33 cellular contexts compared by ENCODE assay signal in the genomic region with DNA sequence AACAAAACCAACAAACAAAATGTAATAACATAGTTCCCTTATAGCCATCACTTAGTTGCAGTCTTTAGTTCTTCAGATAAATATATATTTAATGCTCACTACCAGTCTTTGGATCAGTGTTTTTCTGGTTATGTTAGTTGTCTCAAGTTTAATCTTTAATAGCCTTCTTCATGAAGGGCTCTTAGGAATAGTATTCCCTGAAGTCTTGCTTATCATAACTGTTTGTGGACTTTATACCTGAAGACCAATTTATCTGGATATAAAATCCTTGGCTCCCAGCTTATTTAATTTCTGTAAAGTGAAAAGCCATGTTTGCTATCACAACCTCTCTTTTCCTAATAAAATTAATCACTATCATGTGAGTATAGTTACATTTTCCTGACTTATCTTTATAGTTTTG.
A peak's percentile ranks its signal among the peaks of the same experiment; 100 is the strongest.
DNase-seq lines count a peak whose midpoint lies in the region; ATAC-seq, FAIRE-seq and TF ChIP-seq lines count a peak whose summit lies in the region.
"Had no signal": no experiment of that assay in that cellular context is flagged by ENCODE, and none has a peak within 500 bp of the region (broad histone marks: within the 10 kb centered on the region; RNA-seq: fewer than 3 reads in every experiment).

No MANE protein-coding gene starts in this region.

- TF ChIP-seq POLR2A in erythroblast (IDR thresholded peaks at IDR 0.05; ENCODE audit: low read length), result no peak

- DNase-seq in left colon, result no peak
- no peak for DNase-seq in mucosa of descending colon
- DNase-seq in small intestine, result peak; percentile 45
- no peak for DNase-seq in erythroblast (lab: John Stamatoyannopoulos, UW)
- DNase-seq: 8988T; ACHN; AML-193; BE2C; C1 segment of cervical spinal cord; Caco-2; Calu3; CD4-positive, alpha-beta memory T cell; CD4-positive, alpha-beta T cell; CD4-positive, CD25-positive, alpha-beta regulatory T cell; CD8-positive, alpha-beta memory T cell; CD8-positive, alpha-beta T cell; COR-L47; DMS 273 treated with DMSO at 0.1 percent for 48 hours; DMS153; DMS53; DMS79; DMS79 treated with DMSO at 0.1 percent for 48 hours; DND-41; EL had no signal

- ATAC-seq in left colon (peak; percentile 88), mucosa of descending colon (peak; percentile 68), GM21825 (IDR thresholded peaks at IDR 0.05; ENCODE audit: unreplicated experiment) (no peak), GM19467 (IDR thresholded peaks at IDR 0.05; ENCODE audit: unreplicated experiment) (no peak)
- ATAC-seq: A549; CD8-positive, alpha-beta T cell had no signal

- H3K27ac ChIP-seq in small intestine (ENCODE audit: low read depth in 1 of 2, low read length in 1 of 2), result no peak overlapping the region
- H3K27ac ChIP-seq: 22Rv1; A549; BLaER1; BLaER1 treated with 17β-estradiol and CSF1 and Interleukin-3, amounts not matched to agents 10 nM and 100 nM; C4-2B had no signal

- no peak for TF ChIP-seq CTCF in mucosa of descending colon (IDR thresholded peaks at IDR 0.05)

- H3K9me3 ChIP-seq in mucosa of descending colon, result no peaks in the 10 kb centered on the region
- H3K9me3 ChIP-seq in small intestine (ENCODE audit: control insufficient read depth, low read depth), result no peaks in the 10 kb centered on the region
- H3K9me3 ChIP-seq: A549; BE2C; BLaER1; BLaER1 treated with 17β-estradiol and CSF1 and Interleukin-3, amounts not matched to agents 10 nM and 100 nM; Caco-2 had no signal

- no peaks in the 10 kb centered on the region for H3K27me3 ChIP-seq in small intestine (ENCODE audit: control insufficient read depth in 2 of 2, insufficient read depth in 2 of 2, low read length in 2 of 2)
- H3K27me3 ChIP-seq: BE2C; BLaER1; BLaER1 treated with 17β-estradiol and CSF1 and Interleukin-3, amounts not matched to agents 10 nM and 100 nM had no signal

- H3K36me3 ChIP-seq in mucosa of descending colon (ENCODE audit: low read depth), result no peaks in the 10 kb centered on the region
- no peaks in the 10 kb centered on the region for H3K36me3 ChIP-seq in small intestine (ENCODE audit: control insufficient read depth in 2 of 2, insufficient read depth in 2 of 2, low read length in 2 of 2)
- H3K36me3 ChIP-seq: BE2C; BLaER1; BLaER1 treated with 17β-estradiol and CSF1 and Interleukin-3, amounts not matched to agents 10 nM and 100 nM had no signal

- intact Hi-C loops in left colon (cut with DNase I, micrococcal nuclease), result no loop called here
- intact Hi-C loops in mucosa of descending colon (cut with DNase I, micrococcal nuclease), result no loop called here

- H3K4me1 ChIP-seq in mucosa of descending colon (ENCODE audit: low read depth) (peaks cover 16% of the 10 kb centered on the region), small intestine (ENCODE audit: control insufficient read depth in 2 of 2, insufficient read depth in 1 of 2, low read depth in 1 of 2, low read length in 1 of 2) (no peaks in the 10 kb centered on the region)
- H3K4me1 ChIP-seq: A549, BE2C, Caco-2 had no signal

- H3K4me3 ChIP-seq in mucosa of descending colon (no peak overlapping the region), small intestine (ENCODE audit: low read depth in 1 of 2, low read length in 2 of 2) (no peak overlapping the region)
- H3K4me3 ChIP-seq: A549; BLaER1; BLaER1 treated with 17β-estradiol and CSF1 and Interleukin-3, amounts not matched to agents 10 nM and 100 nM had no signal

- FAIRE-seq in small intestine (lab: Jason Lieb, UNC), result peak; percentile 15
- FAIRE-seq: A204.1, A549, D721Med had no signal

Comparison
In these comparisons a context has a peak if more than half of its experiments do, and no peak if none do; other contexts are left out.
1. ATAC-seq: peak in left colon (single experiment) and mucosa of descending colon (single experiment); none in GM21825 (single experiment) and GM19467 (single experiment).